In genomic region chr1:24963099-24963872, GRCh38 we compare ENCODE assay signal across 13 cellular contexts. TPM values are rescaled to one million over a fixed set of nuclear protein-coding genes. Genes with fewer than 3 reads are reported as not detected.
A peak's percentile ranks its signal among the peaks of the same experiment; 100 is the strongest.
DNase-seq lines count a peak whose midpoint lies in the region; ATAC-seq and TF ChIP-seq lines count a peak whose summit lies in the region.
"Had no signal": no experiment of that assay in that cellular context is flagged by ENCODE, and none has a peak within 500 bp of the region (broad histone marks: within the 10 kb centered on the region; RNA-seq: fewer than 3 reads in every experiment).

No MANE protein-coding gene starts in this region.

- no peaks in the 10 kb centered on the region for H3K27me3 ChIP-seq in CD8-positive, alpha-beta T cell (ENCODE audit: insufficient read depth, low read length)
- H3K27me3 ChIP-seq: right atrium auricular region had no signal

- peak overlapping the region; percentile 99 for H3K27ac Mint-ChIP-seq in CD8-positive, alpha-beta T cell
- peak overlapping the region; percentile 56 for H3K27ac Mint-ChIP-seq in activated B cell treated with CpG ODN at 0.5 μM for 24 hours
- H3K27ac Mint-ChIP-seq in immature natural killer cell, result peak overlapping the region in 5 of 6 donors; percentile 4 to 93 (median 77)

- peak; percentile 34 for TF ChIP-seq POLR2A in GM18951 (IDR thresholded peaks at IDR 0.05; ENCODE audit: extremely low read depth, insufficient read depth, insufficient read length)

- peaks cover 10% of the 10 kb centered on the region for H3K36me3 Mint-ChIP-seq in CD8-positive, alpha-beta T cell
- no peaks in the 10 kb centered on the region for H3K36me3 Mint-ChIP-seq in activated B cell treated with CpG ODN at 0.5 μM for 24 hours (ENCODE audit: low read depth)
- no peaks in the 10 kb centered on the region for H3K36me3 Mint-ChIP-seq in immature natural killer cell

- intact Hi-C loops in CD8-positive, alpha-beta T cell (cut with DNase I, micrococcal nuclease), result loop anchor here (1.0 kb wide), 2 partner anchors 74 to 138 kb away; no protein-coding TSS in a partner anchor
- intact Hi-C loops in activated B cell treated with CpG ODN at 0.5 μM for 24 hours (cut with micrococcal nuclease), result no loop called here
- intact Hi-C loops in sciatic nerve (cut with DNase I), result no loop called here

- peaks cover 81% of the 10 kb centered on the region for H3K4me1 ChIP-seq in CD8-positive, alpha-beta T cell (ENCODE audit: insufficient read depth, low read length)
- H3K4me1 ChIP-seq: right atrium auricular region had no signal

- H3K27ac ChIP-seq in CD8-positive, alpha-beta T cell (ENCODE audit: low read depth, low read length), result peak overlapping the region; percentile 67
- H3K27ac ChIP-seq: right atrium auricular region had no signal

- CTCF ChIA-PET in CD8-positive, alpha-beta T cell (lab: Charles Lee), result interaction anchor here (0.7 to 8.8 kb wide), 43 partner anchors 9 to 186 kb away, joined by 3 to 163 read pairs (median 6); partner anchors contain the start of gene RUNX3
- CTCF ChIA-PET in activated B cell treated with CpG ODN at 0.5 μM for 24 hours (lab: Charles Lee), result interaction anchor here (0.6 to 6.8 kb wide), 6 partner anchors 16 to 72 kb away, joined by 3 to 71 read pairs (median 4); partner anchors contain the start of gene RUNX3

- ATAC-seq in CD8-positive, alpha-beta T cell, result peak; percentile 36
- peak; percentile 18 for ATAC-seq in activated B cell treated with CpG ODN at 0.5 μM for 24 hours (ENCODE audit: low read depth)
- ATAC-seq in sciatic nerve, result no peak

- peak; percentile 52 for TF ChIP-seq CTCF in CD8-positive, alpha-beta T cell (IDR thresholded peaks at IDR 0.05)
- no peak for TF ChIP-seq CTCF in activated B cell treated with CpG ODN at 0.5 μM for 24 hours (IDR thresholded peaks at IDR 0.05)

- no peaks in the 10 kb centered on the region for H3K36me3 ChIP-seq in CD8-positive, alpha-beta T cell (ENCODE audit: insufficient read depth, low read length)
- H3K36me3 ChIP-seq: right atrium auricular region had no signal

- H3K27me3 Mint-ChIP-seq in CD8-positive, alpha-beta T cell (ENCODE audit: low read depth), result no peaks in the 10 kb centered on the region
- H3K27me3 Mint-ChIP-seq in activated B cell treated with CpG ODN at 0.5 μM for 24 hours, result no peaks in the 10 kb centered on the region
- peaks cover 12 to 41% (median 26%) of the 10 kb centered on the region in 3 donors for H3K27me3 Mint-ChIP-seq in immature natural killer cell (ENCODE audit: low read depth in 3 of 3)

- H3K9me3 Mint-ChIP-seq in CD8-positive, alpha-beta T cell, result no peaks in the 10 kb centered on the region
- no peaks in the 10 kb centered on the region for H3K9me3 Mint-ChIP-seq in activated B cell treated with CpG ODN at 0.5 μM for 24 hours
- H3K9me3 Mint-ChIP-seq in immature natural killer cell, result no peaks in the 10 kb centered on the region

- peak in 6 of 7 experiments; percentile 42 to 79 (median 66) for DNase-seq in CD8-positive, alpha-beta T cell
- no peak for DNase-seq in activated B cell treated with CpG ODN at 0.5 μM for 24 hours
- peak in 2 of 3 donors; percentile 31 to 36 for DNase-seq in immature natural killer cell
- DNase-seq in NOMO-1 treated with DMSO at 0.1 percent for 48 hours (lab: John Stamatoyannopoulos, UW; ENCODE audit: unreplicated experiment), result no peak
- DNase-seq in sciatic nerve (ENCODE audit: low spot score), result no peak
- no peak for DNase-seq in hippocampal formation (lab: John Stamatoyannopoulos, UW)
- no peak for DNase-seq in NCI-H2029 treated with DMSO at 0.1 percent for 48 hours (lab: John Stamatoyannopoulos, UW)
- DNase-seq: OCI-M1 had no signal

- peak overlapping the region; percentile 64 for H3K4me3 ChIP-seq in CD8-positive, alpha-beta T cell (ENCODE audit: low read depth, low read length)
- H3K4me3 ChIP-seq: right atrium auricular region had no signal

- POLR2A ChIA-PET in CD8-positive, alpha-beta T cell (lab: Charles Lee), result interaction anchor here (0.7 to 6.3 kb wide), 14 partner anchors 10 to 136 kb away, joined by 3 to 55 read pairs (median 6); partner anchors contain the start of gene RUNX3
- POLR2A ChIA-PET in activated B cell treated with CpG ODN at 0.5 μM for 24 hours (lab: Charles Lee), result interaction anchor here (0.8 to 6.3 kb wide), 12 partner anchors 8 to 74 kb away, joined by 3 to 88 read pairs (median 10); partner anchors contain the start of gene RUNX3

- peaks cover 75% of the 10 kb centered on the region for H3K4me1 Mint-ChIP-seq in CD8-positive, alpha-beta T cell (ENCODE audit: low read depth)
- H3K4me1 Mint-ChIP-seq in activated B cell treated with CpG ODN at 0.5 μM for 24 hours (peaks cover 66% of the 10 kb centered on the region), immature natural killer cell (peaks cover 43% of the 10 kb centered on the region in 2 donors)

- peak overlapping the region; percentile 90 for H3K4me3 Mint-ChIP-seq in CD8-positive, alpha-beta T cell
- H3K4me3 Mint-ChIP-seq in activated B cell treated with CpG ODN at 0.5 μM for 24 hours, result peak overlapping the region; percentile 76
- peak overlapping the region; percentile 51 to 75 (median 58) for H3K4me3 Mint-ChIP-seq in immature natural killer cell

- H3K9me3 ChIP-seq in CD8-positive, alpha-beta T cell (ENCODE audit: low read length), result no peaks in the 10 kb centered on the region
- H3K9me3 ChIP-seq: right atrium auricular region had no signal

- in situ Hi-C loops in GM18951 (cut with MboI; ENCODE audit: low sequenced_read_pairs, unreplicated experiment), result no loop called here

RNA-seq across cellular contexts. Expression of gene RUNX3, which starts 33.2 kb away (rescaled TPM):
- 100 to 1,000 TPM; 423 to 424 TPM for total RNA-seq in CD8-positive, alpha-beta T cell
- 141 and 153 TPM in 2 replicates for total RNA-seq in activated B cell treated with CpG ODN at 0.5 μM for 24 hours
- polyA plus RNA-seq in immature natural killer cell, result 100 to 1,000 TPM in 1 of 3 donors, 10 to 100 TPM in 2; 83.7 to 132 (median 93.2) TPM
- 2.0 TPM for total RNA-seq in sciatic nerve
- total RNA-seq: endothelial cell of umbilical vein, LHCN-M2 had no signal
- polyA plus RNA-seq: endothelial cell of umbilical vein, keratinocyte had no signal

Comparison
In these comparisons a context has a peak if more than half of its experiments do, and no peak if none do; other contexts are left out.
1. DNase-seq: peak in CD8-positive, alpha-beta T cell (6 of 7) and immature natural killer cell (2 of 3); none in activated B cell treated with CpG ODN at 0.5 μM for 24 hours (single experiment), NOMO-1 treated with DMSO at 0.1 percent for 48 hours (single experiment), sciatic nerve (single experiment), hippocampal formation (0 of 2) and NCI-H2029 treated with DMSO at 0.1 percent for 48 hours (single experiment).
2. RNA of gene RUNX3, which starts 33.2 kb away (total RNA-seq): 423 to 424 TPM in CD8-positive, alpha-beta T cell and 141 to 153 TPM in activated B cell treated with CpG ODN at 0.5 μM for 24 hours; 2.0 TPM in sciatic nerve (single experiment); every median in the first group is over 10 times any median in the second.
3. intact Hi-C loops: an anchor here in CD8-positive, alpha-beta T cell (1.0 kb wide); none called in activated B cell treated with CpG ODN at 0.5 μM for 24 hours and sciatic nerve.
4. Peak in every context shown above with its lines, with median percentiles within 50 percentile points of each other: H3K27ac Mint-ChIP-seq and H3K4me3 Mint-ChIP-seq.